In genomic region chr19:48250290-48251025, GRCh38 we compare ENCODE assay signal across 11 cellular contexts. TPM values are rescaled to one million over a fixed set of nuclear protein-coding genes. Genes with fewer than 3 reads are reported as not detected.
DNase-seq lines count a peak whose midpoint lies in the region; ATAC-seq and TF ChIP-seq lines count a peak whose summit lies in the region.
"Had no signal": no experiment of that assay in that cellular context is flagged by ENCODE, and none has a peak within 500 bp of the region (broad histone marks: within the 10 kb centered on the region; RNA-seq: fewer than 3 reads in every experiment).

No MANE protein-coding gene starts in this region.

- TF ChIP-seq CTCF in lung (IDR thresholded peaks at IDR 0.05; ENCODE audit: control extremely low read depth, extremely low read depth) = no peak

- WGBS in right cardiac atrium = 78% methylated on average over 2 of the region's 2 CpGs
- 76 to 83% methylated on average over 2 of the region's 2 CpGs for WGBS in lung, 2 donors

- intact Hi-C loops in right cardiac atrium (cut with DNase I) (no loop called here), cardiac septum (cut with DNase I) (no loop called here), left colon (cut with DNase I, micrococcal nuclease) (no loop called here)

- peak overlapping the region; percentile 97 for H3K27ac Mint-ChIP-seq in activated T-helper 17 cell treated with anti-CD3 and anti-CD28 coated beads, Interleukin-2, amount 50 U/mL, for 72 hours
- H3K27ac Mint-ChIP-seq: mesothelial cell of epicardium had no signal

- no peaks in the 10 kb centered on the region for H3K9me3 Mint-ChIP-seq in activated T-helper 17 cell treated with anti-CD3 and anti-CD28 coated beads, Interleukin-2, amount 50 U/mL, for 72 hours
- H3K9me3 Mint-ChIP-seq: mesothelial cell of epicardium had no signal

- no peaks in the 10 kb centered on the region for H3K9me3 ChIP-seq in right cardiac atrium (ENCODE audit: control insufficient read depth, low read length)
- H3K9me3 ChIP-seq in lung (ENCODE audit: control insufficient read depth in 2 of 2, insufficient read depth in 1 of 2, low read length in 1 of 2) = no peaks in the 10 kb centered on the region

- no peak overlapping the region for H3K4me3 ChIP-seq in right cardiac atrium (ENCODE audit: low read length)
- no peak overlapping the region for H3K4me3 ChIP-seq in lung

- peaks cover 0 to 4% of the 10 kb centered on the region in 2 donors for H3K36me3 ChIP-seq in lung (ENCODE audit: control insufficient read depth in 2 of 2, insufficient read depth in 2 of 2, low read length in 2 of 2)

- H3K27me3 Mint-ChIP-seq in activated T-helper 17 cell treated with anti-CD3 and anti-CD28 coated beads, Interleukin-2, amount 50 U/mL, for 72 hours = no peaks in the 10 kb centered on the region

- DNase-seq in right cardiac atrium = no peak
- DNase-seq in cardiac septum (ENCODE audit: low spot score) = no peak
- DNase-seq in lung (ENCODE audit: low spot score) = no peak
- DNase-seq in left colon = no peak
- no peak for DNase-seq in HK-2 (ENCODE audit: unreplicated experiment)
- DNase-seq in NCI-H2171 (lab: John Stamatoyannopoulos, UW) = no peak
- DNase-seq: brain microvascular endothelial cell had no signal

- no peaks in the 10 kb centered on the region for H3K4me1 ChIP-seq in right cardiac atrium (ENCODE audit: control insufficient read depth, insufficient read depth, low read length)
- peaks cover 5 to 9% of the 10 kb centered on the region in 2 donors for H3K4me1 ChIP-seq in lung (ENCODE audit: control insufficient read depth in 2 of 2, insufficient read depth in 2 of 2, low read length in 2 of 2)

- ATAC-seq in right cardiac atrium (no peak), lung (ENCODE audit: insufficient read depth, low FRiP score) (no peak), left colon (no peak), GM18520 (IDR thresholded peaks at IDR 0.05; ENCODE audit: unreplicated experiment) (no peak)
- no peak for ATAC-seq in activated T-helper 17 cell treated with anti-CD3 and anti-CD28 coated beads, Interleukin-2, amount 50 U/mL, for 72 hours (replicated peaks)

- H3K36me3 Mint-ChIP-seq in activated T-helper 17 cell treated with anti-CD3 and anti-CD28 coated beads, Interleukin-2, amount 50 U/mL, for 72 hours (ENCODE audit: low read depth) = peaks cover 70% of the 10 kb centered on the region

- peaks cover 56% of the 10 kb centered on the region for H3K4me1 Mint-ChIP-seq in activated T-helper 17 cell treated with anti-CD3 and anti-CD28 coated beads, Interleukin-2, amount 50 U/mL, for 72 hours

- H3K4me3 Mint-ChIP-seq in activated T-helper 17 cell treated with anti-CD3 and anti-CD28 coated beads, Interleukin-2, amount 50 U/mL, for 72 hours = peak overlapping the region; percentile 94
- H3K4me3 Mint-ChIP-seq: mesothelial cell of epicardium had no signal

- H3K27me3 ChIP-seq in right cardiac atrium (ENCODE audit: control insufficient read depth, insufficient read depth) (no peaks in the 10 kb centered on the region), lung (ENCODE audit: control insufficient read depth, insufficient read depth) (no peaks in the 10 kb centered on the region)
- H3K27me3 ChIP-seq: brain microvascular endothelial cell had no signal

- H3K27ac ChIP-seq in right cardiac atrium (ENCODE audit: low read length) (peak overlapping the region; percentile 82), lung (ENCODE audit: low read depth in 1 of 2, low read length in 1 of 2) (peak overlapping the region; percentile 53 to 80)
- H3K27ac ChIP-seq: brain microvascular endothelial cell had no signal

RNA-seq across cellular contexts. Expression of gene CARD8, which starts 5.3 kb away (rescaled TPM):
- total RNA-seq in right cardiac atrium = 10 to 100 TPM; 32.6 to 43.3 (median 33.3) TPM
- polyA plus RNA-seq in right cardiac atrium = 22.3 TPM
- total RNA-seq in cardiac septum = 26.1 TPM
- 100 to 1,000 TPM; 161 to 244 TPM for total RNA-seq in activated T-helper 17 cell treated with anti-CD3 and anti-CD28 coated beads, Interleukin-2, amount 50 U/mL, for 72 hours
- 100 to 1,000 TPM in 1 of 2 donors, 10 to 100 TPM in 1; 53.8 to 114 TPM for total RNA-seq in lung
- 10 to 100 TPM; 43.0 to 52.6 TPM for polyA plus RNA-seq in lung
- total RNA-seq in left colon = 10 to 100 TPM; 15.3 to 23.4 TPM

RNA-seq across cellular contexts. Expression of gene ZNF114, which starts 19.4 kb away (rescaled TPM):
- total RNA-seq in right cardiac atrium (under 1 TPM; 0.25 to 0.46 (median 0.42) TPM), cardiac septum (0.35 TPM), lung (1 to 10 TPM; 1.5 to 4.1 TPM), left colon (under 1 TPM in 1 of 2 donors, not detected in 1; 0.34 TPM)
- polyA plus RNA-seq in right cardiac atrium (0.43 TPM), lung (under 1 TPM; 0.37 to 0.63 TPM)
- total RNA-seq in activated T-helper 17 cell treated with anti-CD3 and anti-CD28 coated beads, Interleukin-2, amount 50 U/mL, for 72 hours = 1 to 10 TPM in 1 of 2 donors, not detected in 1; 1.4 TPM
- total RNA-seq: T-helper 1 cell treated with Interleukin-12 subunit alpha and Interleukin-12 subunit beta and Interleukin-4 antibody, amounts not matched to agents 30 ng/mL and 1 ng/mL, for 36 hours had no signal
